ENCODE assay signal across 8 cellular contexts in genomic region chr6:143449731-143450452, GRCh38. TPM values are rescaled to one million over a fixed set of nuclear protein-coding genes. Genes with fewer than 3 reads are reported as not detected.
DNase-seq lines count a peak whose midpoint lies in the region; ATAC-seq and TF ChIP-seq lines count a peak whose summit lies in the region.

No MANE protein-coding gene starts in this region.

- H3K9me3 Mint-ChIP-seq in CD14-positive monocyte: no peaks in the 10 kb centered on the region

- no peak for TF ChIP-seq CTCF in CD14-positive monocyte (IDR thresholded peaks at IDR 0.05)

- H3K4me3 Mint-ChIP-seq in CD14-positive monocyte: peak overlapping the region; percentile 97

- ATAC-seq in GM19324 (IDR thresholded peaks at IDR 0.05; ENCODE audit: low FRiP score, unreplicated experiment) (peak; percentile 25), HG03460 (IDR thresholded peaks at IDR 0.05; ENCODE audit: unreplicated experiment) (peak; percentile 5), left lobe of liver (peak; percentile 20)

- H3K27me3 Mint-ChIP-seq in CD14-positive monocyte (ENCODE audit: low read depth in 3 of 3): peaks cover 0 to 2% (median 0%) of the 10 kb centered on the region in 3 donors

- H3K36me3 Mint-ChIP-seq in CD14-positive monocyte: no peaks in the 10 kb centered on the region

- peak overlapping the region; percentile 88 to 96 (median 92) for H3K27ac Mint-ChIP-seq in CD14-positive monocyte

- DNase-seq in CD14-positive monocyte (ENCODE audit: low spot score): no peak
- DNase-seq in T-helper 1 cell: peak in 4 of 5 donors; percentile 8 to 45 (median 27)
- peak; percentile 39 for DNase-seq in cerebellar cortex (ENCODE audit: low spot score)
- DNase-seq in left lobe of liver (ENCODE audit: low spot score): no peak
- DNase-seq in stimulated activated CD8-positive, alpha-beta memory T cell treated with anti-CD3 and anti-CD28 coated beads, Interleukin-7, amount 100 ng/mL, for 1 hour (ENCODE audit: low read depth in 2 of 2): peak; percentile 0 to 23
- no peak for DNase-seq in iPS-NIHi11 (ENCODE audit: low spot score)

- intact Hi-C loops in CD14-positive monocyte (cut with micrococcal nuclease): loop anchor here in 1 of 2 donors (10.0 kb wide), 1 partner anchor 65 kb away; the partner anchor contains the start of gene FUCA2

- peaks cover 23% of the 10 kb centered on the region for H3K4me1 Mint-ChIP-seq in CD14-positive monocyte

RNA-seq across cellular contexts. Expression of gene ADAT2, which starts 0.6 kb away (rescaled TPM):
- polyA plus RNA-seq in CD14-positive monocyte: under 1 TPM; 0.08 to 0.51 TPM
- total RNA-seq in left lobe of liver: 4.6 TPM

RNA-seq across cellular contexts. Expression of gene PEX3, which starts 0.7 kb away (rescaled TPM):
- 1 to 10 TPM; 5.2 to 6.9 TPM for polyA plus RNA-seq in CD14-positive monocyte
- total RNA-seq in left lobe of liver: 23.3 TPM

Comparison
In these comparisons a context has a peak if more than half of its experiments do, and no peak if none do; other contexts are left out.
1. DNase-seq: peak in T-helper 1 cell (4 of 5), cerebellar cortex (single experiment) and stimulated activated CD8-positive, alpha-beta memory T cell treated with anti-CD3 and anti-CD28 coated beads, Interleukin-7, amount 100 ng/mL, for 1 hour (2 of 2); none in CD14-positive monocyte (single experiment), left lobe of liver (single experiment) and iPS-NIHi11 (single experiment).
2. Peak in every context shown above with its lines, with median percentiles within 50 percentile points of each other: ATAC-seq.